ENCODE assay signal across 18 cellular contexts in the genomic region with DNA sequence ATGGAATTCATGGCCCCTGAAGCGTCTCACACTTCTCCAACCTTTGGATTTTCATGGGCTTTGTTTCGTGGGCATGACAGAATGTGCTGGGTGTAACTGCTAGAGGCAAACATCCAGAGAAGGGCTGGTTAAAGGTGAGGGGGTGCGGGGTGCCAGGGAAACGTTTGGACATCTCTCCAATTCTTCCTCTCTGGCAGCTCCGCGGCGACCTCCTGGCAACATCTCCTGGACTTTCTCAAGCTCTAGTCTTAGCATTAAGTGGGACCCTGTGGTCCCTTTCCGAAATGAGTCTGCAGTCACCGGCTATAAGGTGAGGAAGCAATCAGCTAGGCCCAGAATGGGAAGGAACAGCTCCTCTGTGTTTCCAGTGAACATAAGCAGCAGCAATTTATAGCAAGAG. TPM values are rescaled to one million over a fixed set of nuclear protein-coding genes. Genes with fewer than 3 reads are reported as not detected.
A peak's percentile ranks its signal among the peaks of the same experiment; 100 is the strongest.
DNase-seq lines count a peak whose midpoint lies in the region; ATAC-seq and TF ChIP-seq lines count a peak whose summit lies in the region.
"Had no signal": no experiment of that assay in that cellular context is flagged by ENCODE, and none has a peak within 500 bp of the region (broad histone marks: within the 10 kb centered on the region; RNA-seq: fewer than 3 reads in every experiment).

No MANE protein-coding gene starts in this region.

- H3K4me3 Mint-ChIP-seq in activated CD8-positive, alpha-beta memory T cell treated with anti-CD3 and anti-CD28 coated beads, Interleukin-2, amount 10 ng/mL, durations not matched to agents 7 days and 5 days, result no peak overlapping the region
- H3K4me3 Mint-ChIP-seq in nephron progenitor cell, result no peak overlapping the region
- H3K4me3 Mint-ChIP-seq: CD14-positive monocyte; CD4-positive, alpha-beta memory T cell had no signal

- H3K4me1 ChIP-seq in upper lobe of right lung, result no peaks in the 10 kb centered on the region
- H3K4me1 ChIP-seq: A549, BLaER1, HAP-1 had no signal

- no peak overlapping the region for H3K4me3 ChIP-seq in upper lobe of right lung
- H3K4me3 ChIP-seq: A549, BLaER1, GM12878, GM23248, HAP-1 had no signal

- H3K27ac ChIP-seq in cingulate gyrus (ENCODE audit: low read depth, low read length) (peak overlapping the region; percentile 41), upper lobe of right lung (no peak overlapping the region)
- H3K27ac ChIP-seq: 22Rv1, A549, BLaER1, GM23248 had no signal

- H3K9me3 Mint-ChIP-seq in activated CD8-positive, alpha-beta memory T cell treated with anti-CD3 and anti-CD28 coated beads, Interleukin-2, amount 10 ng/mL, durations not matched to agents 7 days and 5 days (ENCODE audit: low read depth), result no peaks in the 10 kb centered on the region
- no peaks in the 10 kb centered on the region for H3K9me3 Mint-ChIP-seq in nephron progenitor cell
- H3K9me3 Mint-ChIP-seq: CD14-positive monocyte; CD4-positive, alpha-beta memory T cell had no signal

- DNase-seq in activated CD8-positive, alpha-beta memory T cell treated with anti-CD3 and anti-CD28 coated beads, Interleukin-2, amount 50 U/mL, for 48 hours, result peak; percentile 18
- no peak for DNase-seq in activated CD8-positive, alpha-beta memory T cell treated with anti-CD3 and anti-CD28 coated beads, Interleukin-2, amount 10 ng/mL, durations not matched to agents 7 days and 5 days
- DNase-seq in nephron progenitor cell (no peak), upper lobe of right lung (peak; percentile 37), GM10248 (ENCODE audit: extremely low spot score) (no peak), AG08395 (ENCODE audit: low spot score) (no peak)
- DNase-seq: CD4-positive, alpha-beta memory T cell; DMS79 treated with DMSO at 0.1 percent for 48 hours; GF-D8; GM23248 had no signal

- no peaks in the 10 kb centered on the region for H3K36me3 Mint-ChIP-seq in activated CD8-positive, alpha-beta memory T cell treated with anti-CD3 and anti-CD28 coated beads, Interleukin-2, amount 10 ng/mL, durations not matched to agents 7 days and 5 days
- H3K36me3 Mint-ChIP-seq in nephron progenitor cell (ENCODE audit: low read depth), result no peaks in the 10 kb centered on the region
- H3K36me3 Mint-ChIP-seq: CD14-positive monocyte; CD4-positive, alpha-beta memory T cell had no signal

- intact Hi-C loops in upper lobe of right lung (cut with DNase I), result no loop called here

- POLR2A ChIA-PET in GM10248 (lab: Yijun Ruan, JAX), result no interaction called here

- no peak for ATAC-seq in activated CD8-positive, alpha-beta memory T cell treated with anti-CD3 and anti-CD28 coated beads, Interleukin-2, amount 10 ng/mL, durations not matched to agents 7 days and 5 days
- no peak for ATAC-seq in upper lobe of right lung
- ATAC-seq: A549, GM12878, HepG2 had no signal

- CTCF ChIA-PET in activated CD8-positive, alpha-beta memory T cell treated with anti-CD3 and anti-CD28 coated beads, Interleukin-2, amount 10 ng/mL, durations not matched to agents 7 days and 5 days (lab: Charles Lee), result interaction anchor here (3.4 kb wide), 1 partner anchor 10 kb away, joined by 16 read pairs; no protein-coding TSS in a partner anchor
- CTCF ChIA-PET in GM10248 (lab: Yijun Ruan, JAX), result interaction anchor here (2.0 to 8.8 kb wide), 3 partner anchors 11 to 96 kb away, joined by 7 to 78 read pairs (median 14); no protein-coding TSS in a partner anchor

- no peak overlapping the region for H3K27ac Mint-ChIP-seq in activated CD8-positive, alpha-beta memory T cell treated with anti-CD3 and anti-CD28 coated beads, Interleukin-2, amount 10 ng/mL, durations not matched to agents 7 days and 5 days
- peak overlapping the region; percentile 57 for H3K27ac Mint-ChIP-seq in nephron progenitor cell
- H3K27ac Mint-ChIP-seq: CD4-positive, alpha-beta memory T cell had no signal

- H3K4me1 Mint-ChIP-seq in activated CD8-positive, alpha-beta memory T cell treated with anti-CD3 and anti-CD28 coated beads, Interleukin-2, amount 10 ng/mL, durations not matched to agents 7 days and 5 days, result no peaks in the 10 kb centered on the region
- no peaks in the 10 kb centered on the region for H3K4me1 Mint-ChIP-seq in nephron progenitor cell
- H3K4me1 Mint-ChIP-seq: CD14-positive monocyte; CD4-positive, alpha-beta memory T cell had no signal

- no peaks in the 10 kb centered on the region for H3K9me3 ChIP-seq in upper lobe of right lung
- H3K9me3 ChIP-seq: A549, BLaER1, HAP-1 had no signal

- H3K27me3 Mint-ChIP-seq in activated CD8-positive, alpha-beta memory T cell treated with anti-CD3 and anti-CD28 coated beads, Interleukin-2, amount 10 ng/mL, durations not matched to agents 7 days and 5 days, result no peaks in the 10 kb centered on the region
- H3K27me3 Mint-ChIP-seq in nephron progenitor cell (ENCODE audit: low read depth, poor library complexity), result peaks cover 12% of the 10 kb centered on the region
- H3K27me3 Mint-ChIP-seq: CD4-positive, alpha-beta memory T cell had no signal

- TF ChIP-seq CTCF in nephron progenitor cell (IDR thresholded peaks at IDR 0.05) (no peak), upper lobe of right lung (IDR thresholded peaks at IDR 0.05) (no peak), GM10248 (IDR thresholded peaks at IDR 0.05; ENCODE audit: control extremely low read depth, extremely low read depth, low read depth, missing control alignments) (no peak)

- no peaks in the 10 kb centered on the region for H3K27me3 ChIP-seq in upper lobe of right lung
- H3K27me3 ChIP-seq: BLaER1 had no signal

- no peaks in the 10 kb centered on the region for H3K36me3 ChIP-seq in upper lobe of right lung
- H3K36me3 ChIP-seq: BLaER1, HAP-1 had no signal

RNA-seq across cellular contexts. Expression of a gene that starts 12.0 kb away (rescaled TPM):
- total RNA-seq in activated CD8-positive, alpha-beta memory T cell treated with anti-CD3 and anti-CD28 coated beads, Interleukin-2, amount 10 ng/mL, durations not matched to agents 7 days and 5 days, result 1 to 10 TPM; 2.3 to 3.0 TPM
- 3.5 TPM for total RNA-seq in upper lobe of right lung

RNA-seq across cellular contexts. Expression of a gene that starts 29.3 kb away (rescaled TPM):
- not detected for total RNA-seq in activated CD8-positive, alpha-beta memory T cell treated with anti-CD3 and anti-CD28 coated beads, Interleukin-2, amount 10 ng/mL, durations not matched to agents 7 days and 5 days
- total RNA-seq in upper lobe of right lung, result not detected
- total RNA-seq: CD4-positive, alpha-beta memory T cell; GM12878; GM23248; HepG2 had no signal

RNA-seq across cellular contexts. Expression of a gene that starts 49.5 kb away (rescaled TPM):
- total RNA-seq in activated CD8-positive, alpha-beta memory T cell treated with anti-CD3 and anti-CD28 coated beads, Interleukin-2, amount 10 ng/mL, durations not matched to agents 7 days and 5 days, result 10 to 100 TPM; 22.8 to 23.0 TPM
- 16.6 TPM for total RNA-seq in upper lobe of right lung

Comparison
In these comparisons a context has a peak if more than half of its experiments do, and no peak if none do; other contexts are left out.
1. DNase-seq: peak in activated CD8-positive, alpha-beta memory T cell treated with anti-CD3 and anti-CD28 coated beads, Interleukin-2, amount 50 U/mL, for 48 hours (single experiment) and upper lobe of right lung (single experiment); none in activated CD8-positive, alpha-beta memory T cell treated with anti-CD3 and anti-CD28 coated beads, Interleukin-2, amount 10 ng/mL, durations not matched to agents 7 days and 5 days (single experiment), nephron progenitor cell (single experiment), GM10248 (single experiment) and AG08395 (single experiment).